In the genomic region with DNA sequence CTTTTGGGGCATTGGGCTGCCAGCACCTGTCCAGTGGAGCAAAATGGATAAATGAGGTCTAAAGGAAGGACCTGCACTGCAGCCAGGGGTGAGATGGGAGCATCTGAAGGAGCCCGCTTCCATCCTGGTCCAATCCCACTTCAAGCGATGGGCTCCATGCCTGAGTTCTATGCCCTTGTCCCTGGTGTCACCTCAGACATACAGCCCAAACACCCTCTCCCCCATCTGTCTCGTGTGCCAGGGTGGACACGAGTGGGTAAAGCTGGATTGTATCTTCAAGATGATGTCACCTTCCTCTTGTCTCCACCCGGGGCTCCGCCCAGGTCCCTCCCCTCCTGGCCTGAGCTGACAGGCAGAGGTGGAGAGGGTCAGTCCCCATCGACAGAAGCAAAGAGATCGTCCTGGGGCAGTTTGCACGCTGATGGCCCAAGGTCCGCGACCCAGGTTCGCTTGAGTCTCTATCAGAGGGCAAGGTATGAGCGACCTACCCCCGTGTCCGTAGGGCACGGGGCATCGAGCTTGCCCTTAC, we compare ENCODE assay signal across 8 cellular contexts. TPM values are rescaled to one million over a fixed set of nuclear protein-coding genes. Genes with fewer than 3 reads are reported as not detected.
DNase-seq lines count a peak whose midpoint lies in the region; ATAC-seq and TF ChIP-seq lines count a peak whose summit lies in the region.

No MANE protein-coding gene starts in this region.

- H3K9me3 ChIP-seq in smooth muscle cell (replicated peaks; ENCODE audit: low read depth), result no peaks in the 10 kb centered on the region

- in situ Hi-C loops in SK-MEL-5 (cut with HindIII; ENCODE audit: low pct_unique_long_range_greater_than_20kb, low sequenced_read_pairs), result no loop called here
- in situ Hi-C loops in brain microvascular endothelial cell (cut with HindIII; ENCODE audit: low pct_ligation_motif_present, low sequenced_read_pairs), result no loop called here

- peak; percentile 13 for ATAC-seq in HG02885 (IDR thresholded peaks at IDR 0.05; ENCODE audit: poor library complexity, unreplicated experiment)

- H3F3A ChIP-seq in smooth muscle cell (ENCODE audit: low read depth), result peaks cover 9% of the 10 kb centered on the region

- H4K20me1 ChIP-seq in smooth muscle cell (ENCODE audit: low read depth), result no peaks in the 10 kb centered on the region

- H3K36me3 ChIP-seq in brain microvascular endothelial cell (replicated peaks), result peaks cover 9% of the 10 kb centered on the region
- no peaks in the 10 kb centered on the region for H3K36me3 ChIP-seq in smooth muscle cell (ENCODE audit: low read depth)

- no peak for TF ChIP-seq CTCF in brain microvascular endothelial cell (IDR thresholded peaks at IDR 0.05; ENCODE audit: low read depth, low read length, missing control alignments)
- TF ChIP-seq CTCF in smooth muscle cell (IDR thresholded peaks at IDR 0.05; ENCODE audit: borderline replicate concordance, insufficient read depth, poor library complexity, severe bottlenecking), result no peak

- peak overlapping the region; percentile 53 for H2AFZ ChIP-seq in smooth muscle cell (ENCODE audit: low read depth)

- H3K27me3 ChIP-seq in brain microvascular endothelial cell (replicated peaks) (no peaks in the 10 kb centered on the region), smooth muscle cell (ENCODE audit: low read depth) (no peaks in the 10 kb centered on the region)

- H3K4me3 ChIP-seq in brain microvascular endothelial cell (ENCODE audit: low read depth, low read length) (peak overlapping the region; percentile 92), smooth muscle cell (peak overlapping the region; percentile 75)

- H3K27ac ChIP-seq in brain microvascular endothelial cell, result peak overlapping the region; percentile 68
- H3K27ac ChIP-seq in smooth muscle cell (ENCODE audit: low read depth), result peak overlapping the region; percentile 61

- peak; percentile 82 for DNase-seq in activated effector memory CD4-positive, alpha-beta T cell treated with anti-CD3 and anti-CD28 coated beads, Interleukin-2, amount 50 U/mL, for 16 hours
- DNase-seq in activated effector memory CD4-positive, alpha-beta T cell treated with Interleukin-2 at 50 U/mL for 16 hours, result no peak
- DNase-seq in SK-MEL-5 (ENCODE audit: low read depth, low spot score) (peak; percentile 38), brain microvascular endothelial cell (no peak), iPS-NIHi11 (ENCODE audit: low spot score) (peak; percentile 31), smooth muscle cell (lab: John Stamatoyannopoulos, UW; ENCODE audit: unreplicated experiment) (no peak), NCI-H1417 treated with DMSO at 0.1 percent for 48 hours (lab: John Stamatoyannopoulos, UW) (no peak)

- H3K4me1 ChIP-seq in smooth muscle cell (ENCODE audit: low read depth), result no peaks in the 10 kb centered on the region

- H3K79me2 ChIP-seq in smooth muscle cell (ENCODE audit: low read depth), result no peaks in the 10 kb centered on the region

- 10% methylated on average over 17 of the region's 17 CpGs for WGBS in smooth muscle cell (ENCODE audit: low lambda C conversion rate)

- peak overlapping the region; percentile 83 for H3K9ac ChIP-seq in smooth muscle cell (ENCODE audit: low read depth)

- H3K4me2 ChIP-seq in smooth muscle cell, result peak overlapping the region; percentile 92

RNA-seq across cellular contexts. Expression of a gene that starts 0.5 kb away (rescaled TPM):
- 63.5 and 66.6 TPM in 2 replicates for total RNA-seq in SK-MEL-5 (2014; rRNA removed; shearing (Covaris generic))
- polyA plus RNA-seq in SK-MEL-5 (2015; cell fraction: cytosol; rRNA removed), result 79.0 TPM in 2 replicates
- polyA plus RNA-seq in SK-MEL-5 (2015; cell fraction: nucleus; rRNA removed), result 60.7 and 67.5 TPM in 2 replicates
- total RNA-seq in smooth muscle cell, result 13.6 and 29.7 TPM in 2 replicates
- polyA plus RNA-seq in smooth muscle cell, result 29.2 and 33.4 TPM in 2 replicates

RNA-seq across cellular contexts. Expression of a gene that starts 11.6 kb away (rescaled TPM):
- 129 and 131 TPM in 2 replicates for total RNA-seq in SK-MEL-5 (2014; rRNA removed; shearing (Covaris generic))
- 247 and 259 TPM in 2 replicates for polyA plus RNA-seq in SK-MEL-5 (2015; cell fraction: cytosol; rRNA removed)
- polyA plus RNA-seq in SK-MEL-5 (2015; cell fraction: nucleus; rRNA removed), result 74.9 and 91.1 TPM in 2 replicates
- 35.2 and 41.8 TPM in 2 replicates for total RNA-seq in smooth muscle cell
- 69.9 and 105 TPM in 2 replicates for polyA plus RNA-seq in smooth muscle cell

Comparison
In these comparisons a context has a peak if more than half of its experiments do, and no peak if none do; other contexts are left out.
1. DNase-seq: peak in activated effector memory CD4-positive, alpha-beta T cell treated with anti-CD3 and anti-CD28 coated beads, Interleukin-2, amount 50 U/mL, for 16 hours (single experiment), SK-MEL-5 (single experiment) and iPS-NIHi11 (single experiment); none in activated effector memory CD4-positive, alpha-beta T cell treated with Interleukin-2 at 50 U/mL for 16 hours (single experiment), brain microvascular endothelial cell (single experiment), smooth muscle cell (single experiment) and NCI-H1417 treated with DMSO at 0.1 percent for 48 hours (single experiment).